ENCODE assay signal across 19 cellular contexts in genomic region chr3:11384074-11384473, GRCh38.
A peak's percentile ranks its signal among the peaks of the same experiment; 100 is the strongest.
DNase-seq lines count a peak whose midpoint lies in the region; ATAC-seq and TF ChIP-seq lines count a peak whose summit lies in the region.
"Had no signal": no experiment of that assay in that cellular context is flagged by ENCODE, and none has a peak within 500 bp of the region (broad histone marks: within the 10 kb centered on the region; RNA-seq: fewer than 3 reads in every experiment).

No MANE protein-coding gene starts in this region.

- intact Hi-C loops in psoas muscle (cut with DNase I): loop anchor here in 1 of 2 donors (5.0 kb wide), 1 partner anchor 83 kb away; no protein-coding TSS in a partner anchor

- DNase-seq in NCI-H2171 treated with DMSO at 0.1 percent for 48 hours (lab: John Stamatoyannopoulos, UW): peak; percentile 65
- peak; percentile 18 for DNase-seq in RPMI7951 (ENCODE audit: low read depth)
- peak; percentile 30 for DNase-seq in epithelial cell of esophagus (ENCODE audit: low read depth)
- no peak for DNase-seq in psoas muscle
- no peak for DNase-seq in NCI-H1417 (lab: John Stamatoyannopoulos, UW)
- DNase-seq in HK-2 (ENCODE audit: unreplicated experiment): no peak
- DNase-seq: ACHN; C1 segment of cervical spinal cord; CD8-positive, alpha-beta memory T cell; DMS79; NCI-H1105; NCI-H1694; NCI-H2107; NCI-H446 treated with DMSO at 0.1 percent for 48 hours; NCI-H82; OCI-M1; RPMI8226 had no signal

- no peaks in the 10 kb centered on the region for H3K9me3 ChIP-seq in psoas muscle

- H3K4me3 ChIP-seq in epithelial cell of esophagus (ENCODE audit: low read length) (no peak overlapping the region), psoas muscle (no peak overlapping the region)

- TF ChIP-seq CTCF in epithelial cell of esophagus (IDR thresholded peaks at IDR 0.05; ENCODE audit: insufficient read depth, low read depth, low read length, missing control alignments) (no peak), psoas muscle (IDR thresholded peaks at IDR 0.05) (no peak)

- H3K27ac ChIP-seq in psoas muscle: no peak overlapping the region
- H3K27ac ChIP-seq: KMS-11 had no signal

- H3K27me3 ChIP-seq in psoas muscle (ENCODE audit: insufficient read depth in 3 of 3, low read length in 2 of 3): no peaks in the 10 kb centered on the region

- peaks cover 0 to 3% of the 10 kb centered on the region in 2 donors for H3K36me3 ChIP-seq in psoas muscle (ENCODE audit: insufficient read depth in 1 of 2, low read depth in 1 of 2)

- WGBS in psoas muscle, 3 donors: 92 to 97% (median 92%) methylated on average over 2 of the region's 2 CpGs

- ATAC-seq in psoas muscle: peak in 3 of 4 donors; percentile 35 to 68 (median 38)
- no peak for ATAC-seq in HG03196 (IDR thresholded peaks at IDR 0.05; ENCODE audit: unreplicated experiment)

- H3K4me1 ChIP-seq in psoas muscle: peaks cover 38% of the 10 kb centered on the region

Comparison
In these comparisons a context has a peak if more than half of its experiments do, and no peak if none do; other contexts are left out.
1. DNase-seq: peak in NCI-H2171 treated with DMSO at 0.1 percent for 48 hours (single experiment), RPMI7951 (single experiment) and epithelial cell of esophagus (single experiment); none in psoas muscle (0 of 2), NCI-H1417 (0 of 3) and HK-2 (single experiment).